Comparison of ENCODE assay signal across 8 cellular contexts in the genomic region with DNA sequence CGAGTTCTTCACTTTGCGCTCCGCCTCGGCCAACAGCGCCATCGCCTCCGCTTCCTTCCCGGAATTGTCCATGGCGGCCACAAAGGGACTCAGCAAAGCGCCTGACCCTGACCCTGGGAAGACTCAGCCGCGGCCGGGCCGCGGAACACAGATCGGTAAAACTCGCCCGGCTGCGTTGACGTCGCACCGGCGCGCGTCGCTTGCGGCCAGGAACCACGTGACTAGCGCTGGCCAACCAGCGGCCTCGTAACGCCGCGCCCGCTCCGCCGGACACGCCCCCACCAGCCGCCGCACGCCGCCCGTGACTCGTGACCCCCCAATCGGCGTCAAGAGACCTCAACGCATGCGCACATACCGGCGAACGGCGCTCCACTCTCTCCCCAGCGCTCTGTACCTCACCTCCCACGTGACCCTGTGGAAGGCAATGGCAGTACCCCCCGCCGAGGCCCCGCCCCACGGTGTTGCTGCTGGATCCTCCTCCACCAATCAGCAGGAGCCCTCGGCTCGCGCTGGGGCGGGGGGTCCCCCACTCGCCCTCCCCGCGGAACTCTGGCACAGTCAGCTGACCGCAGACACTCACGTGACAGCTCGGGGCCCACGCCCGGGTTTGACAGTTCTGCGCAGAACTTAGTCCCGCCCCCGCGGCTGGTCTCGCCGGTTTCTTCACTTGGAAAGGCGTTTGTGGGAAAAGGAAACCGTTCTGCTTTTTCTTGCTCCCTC. TPM values are rescaled to one million over a fixed set of nuclear protein-coding genes. Genes with fewer than 3 reads are reported as not detected.
A peak's percentile ranks its signal among the peaks of the same experiment; 100 is the strongest.
DNase-seq lines count a peak whose midpoint lies in the region; ATAC-seq and TF ChIP-seq lines count a peak whose summit lies in the region.

Gene NAPA, minus strand, starts transcription at position 195 of the 720 bp plus-strand sequence. Its CDS starts 123 bp downstream, at position 72.

- no peak for TF ChIP-seq CTCF in BJ (IDR thresholded peaks at IDR 0.05; ENCODE audit: insufficient read depth, low read depth, low read length)
- no peak for TF ChIP-seq CTCF in colonic mucosa (IDR thresholded peaks at IDR 0.05)

- H3K4me1 Mint-ChIP-seq in activated CD4-positive, alpha-beta T cell treated with anti-CD3 and anti-CD28 coated beads, Interleukin-2, amount 10 ng/mL, durations not matched to agents 24 days and 14 days = peaks cover 78% of the 10 kb centered on the region

- peak within 1 kb of the TSS; percentile 78 for H3K4me3 ChIP-seq in BJ (ENCODE audit: low read depth, low read length)
- peak within 1 kb of the TSS; percentile 92 for H3K4me3 ChIP-seq in colonic mucosa

- peak; percentile 99 for DNase-seq in BJ (ENCODE audit: low read depth)
- DNase-seq in NCI-H526 treated with DMSO at 0.1 percent for 48 hours (lab: John Stamatoyannopoulos, UW) = peak; percentile 100
- DNase-seq in activated CD4-positive, alpha-beta T cell treated with anti-CD3 and anti-CD28 coated beads, Interleukin-2, amount 10 ng/mL, durations not matched to agents 24 days and 14 days = peak; percentile 100
- DNase-seq in colonic mucosa = peak; percentile 100
- DNase-seq in kidney tubule cell (ENCODE audit: low spot score) = peak; percentile 100
- DNase-seq in stimulated activated CD4-positive, alpha-beta T cell treated with anti-CD3 and anti-CD28 coated beads, Interleukin-1b, Interleukin-23, amount 100 ng/mL, for 24 hours (ENCODE audit: low read depth in 4 of 4, low spot score in 1 of 4) = peak; percentile 100

- intact Hi-C loops in activated CD4-positive, alpha-beta T cell treated with anti-CD3 and anti-CD28 coated beads, Interleukin-2, amount 10 ng/mL, durations not matched to agents 24 days and 14 days (cut with micrococcal nuclease) = loop anchor here (1.0 to 2.0 kb wide), 7 partner anchors 31 to 240 kb away; partner anchors contain the start of genes INAFM1, KPTN and ZNF541
- intact Hi-C loops in colonic mucosa (cut with DNase I) = loop anchor here (5.0 to 10.0 kb wide), 2 partner anchors 78 to 180 kb away; no protein-coding TSS in a partner anchor

- ATAC-seq in GM19324 (IDR thresholded peaks at IDR 0.05; ENCODE audit: low FRiP score, unreplicated experiment) = peak; percentile 86
- peak; percentile 56 for ATAC-seq in HG03469 (IDR thresholded peaks at IDR 0.05; ENCODE audit: unreplicated experiment)

- peaks cover 3% of the 10 kb centered on the region; the same call in 1 of the 2 replicates for H3K36me3 ChIP-seq in BJ (ENCODE audit: control insufficient read depth, insufficient read depth, low read length)
- no peaks in the 10 kb centered on the region for H3K36me3 ChIP-seq in colonic mucosa

- peaks cover 12% of the 10 kb centered on the region for H3K4me1 ChIP-seq in colonic mucosa

- peak within 1 kb of the TSS; percentile 99 for H3K4me3 Mint-ChIP-seq in activated CD4-positive, alpha-beta T cell treated with anti-CD3 and anti-CD28 coated beads, Interleukin-2, amount 10 ng/mL, durations not matched to agents 24 days and 14 days

- no peaks in the 10 kb centered on the region for H3K27me3 Mint-ChIP-seq in activated CD4-positive, alpha-beta T cell treated with anti-CD3 and anti-CD28 coated beads, Interleukin-2, amount 10 ng/mL, durations not matched to agents 24 days and 14 days

- no peaks in the 10 kb centered on the region for H3K9me3 ChIP-seq in colonic mucosa

- H3K27me3 ChIP-seq in BJ (ENCODE audit: control insufficient read depth, insufficient read depth, low read length) (0 out of 2 replicates have a peak, but pooled peaks cover 1% of the 10 kb centered on the region), colonic mucosa (no peaks in the 10 kb centered on the region)

- H3K27ac ChIP-seq in colonic mucosa = peak within 1 kb of the TSS; percentile 82

- H3K27ac Mint-ChIP-seq in activated CD4-positive, alpha-beta T cell treated with anti-CD3 and anti-CD28 coated beads, Interleukin-2, amount 10 ng/mL, durations not matched to agents 24 days and 14 days = peak within 1 kb of the TSS; percentile 95

- peak within 1 kb of the TSS; percentile 99 to 100 for H3K9ac ChIP-seq in colonic mucosa (ENCODE audit: low read depth in 2 of 2, low read length in 2 of 2)

- H3K36me3 Mint-ChIP-seq in activated CD4-positive, alpha-beta T cell treated with anti-CD3 and anti-CD28 coated beads, Interleukin-2, amount 10 ng/mL, durations not matched to agents 24 days and 14 days (ENCODE audit: low read depth) = peaks cover 17% of the 10 kb centered on the region

- POLR2A ChIA-PET in BJ (lab: Charles Lee) = no interaction called here

- CTCF ChIA-PET in BJ (lab: Yijun Ruan, JAX) = interaction anchor here (0.7 to 2.8 kb wide), 35 partner anchors 10 to 191 kb away, joined by 3 to 25 read pairs (median 5); partner anchors contain the start of genes BICRA and KPTN

- H3K9me3 Mint-ChIP-seq in activated CD4-positive, alpha-beta T cell treated with anti-CD3 and anti-CD28 coated beads, Interleukin-2, amount 10 ng/mL, durations not matched to agents 24 days and 14 days = no peaks in the 10 kb centered on the region

RNA-seq across cellular contexts. Expression of gene NAPA, which starts in this region (rescaled TPM):
- polyA plus RNA-seq in BJ (2011; rRNA removed) = 100 and 203 TPM in 2 replicates
- 105 and 159 TPM in 2 replicates for polyA minus RNA-seq in BJ (2011; rRNA and poly(A)+ RNA removed)
- 61.9 and 66.5 TPM in 2 replicates for total RNA-seq in activated CD4-positive, alpha-beta T cell treated with anti-CD3 and anti-CD28 coated beads, Interleukin-2, amount 10 ng/mL, durations not matched to agents 24 days and 14 days
- total RNA-seq in colonic mucosa = 100 to 1,000 TPM; 111 to 115 TPM

Comparison
In these comparisons a context has a peak if more than half of its experiments do, and no peak if none do; other contexts are left out.
1. Peak in every context shown above with its lines: DNase-seq, ATAC-seq, H3K4me3 ChIP-seq and H3K27ac ChIP-seq.